In genomic region chr2:129747500-129748125, GRCh38 we compare ENCODE assay signal across 1 cellular context.
TF ChIP-seq lines count a peak whose summit lies in the region.

No MANE protein-coding gene starts in this region.

TF ChIP-seq in GM23338, 12 proteins besides CTCF, POLR2A, EP300 and RAD21 (continued from another document):
- no peak for TF ChIP-seq ETS1 (IDR thresholded peaks at IDR 0.05)
- TF ChIP-seq REST (IDR thresholded peaks at IDR 0.05; ENCODE audit: unreplicated experiment): no peak
